In genomic region chr2:112626604-112627059, GRCh38 we compare ENCODE assay signal across 8 cellular contexts. TPM values are rescaled to one million over a fixed set of nuclear protein-coding genes. Genes with fewer than 3 reads are reported as not detected.
A peak's percentile ranks its signal among the peaks of the same experiment; 100 is the strongest.
DNase-seq lines count a peak whose midpoint lies in the region; ATAC-seq, FAIRE-seq and TF ChIP-seq lines count a peak whose summit lies in the region.

No MANE protein-coding gene starts in this region.

- H3K36me3 ChIP-seq in neutrophil = no peaks in the 10 kb centered on the region
- no peaks in the 10 kb centered on the region for H3K36me3 ChIP-seq in thoracic aorta

- H3K9me3 ChIP-seq in neutrophil (no peaks in the 10 kb centered on the region), thoracic aorta (no peaks in the 10 kb centered on the region)

- peak; percentile 89 for TF ChIP-seq CTCF in fibroblast of pulmonary artery (IDR thresholded peaks at IDR 0.05; ENCODE audit: low read length, missing control alignments)
- TF ChIP-seq CTCF in neutrophil (IDR thresholded peaks at IDR 0.05) = peak; percentile 77
- TF ChIP-seq CTCF in thoracic aorta (IDR thresholded peaks at IDR 0.05) = peak; percentile 71

- H3K27ac ChIP-seq in neutrophil = peak overlapping the region; percentile 82
- H3K27ac ChIP-seq in thoracic aorta = peak overlapping the region; percentile 71 to 88

- H3K4me3 ChIP-seq in fibroblast of pulmonary artery (replicated peaks; ENCODE audit: low read depth, low read length) = peak overlapping the region; percentile 26
- peak overlapping the region; percentile 53 to 56 for H3K4me3 ChIP-seq in neutrophil (ENCODE audit: low read depth in 1 of 2, low read length in 1 of 2)
- H3K4me3 ChIP-seq in thoracic aorta = peak overlapping the region; percentile 59

- H3K27me3 ChIP-seq in neutrophil (no peaks in the 10 kb centered on the region), thoracic aorta (replicated peaks; ENCODE audit: insufficient read depth) (no peaks in the 10 kb centered on the region)

- FAIRE-seq in RCC 7860 (lab: Jason Lieb, UNC) = no peak

- peak; percentile 61 for DNase-seq in ELF-1 (ENCODE audit: low read depth, low spot score)
- peak; percentile 93 for DNase-seq in HS-27A (ENCODE audit: low read depth)
- peak; percentile 62 for DNase-seq in RCC 7860 (ENCODE audit: low spot score)
- peak; percentile 84 for DNase-seq in activated effector memory CD4-positive, alpha-beta T cell treated with anti-CD3 and anti-CD28 coated beads, Interleukin-2, amount 50 U/mL, for 16 hours
- peak; percentile 79 for DNase-seq in fibroblast of pulmonary artery (ENCODE audit: low read depth)
- DNase-seq in thoracic aorta (ENCODE audit: low spot score) = no peak
- DNase-seq in cortex of kidney (lab: John Stamatoyannopoulos, UW) = no peak

- H3K4me1 ChIP-seq in neutrophil (ENCODE audit: control insufficient read depth in 1 of 2, insufficient read depth in 1 of 2, low read depth in 1 of 2, low read length in 1 of 2) = peaks cover 42 to 45% of the 10 kb centered on the region in 2 experiments
- H3K4me1 ChIP-seq in thoracic aorta (ENCODE audit: control insufficient read depth in 1 of 2, low read depth in 2 of 2) = peaks cover 28 to 30% of the 10 kb centered on the region in 2 donors

- ATAC-seq in thoracic aorta (ENCODE audit: insufficient number of reproducible peaks, low FRiP score, low read depth) = peak; percentile 38

RNA-seq across cellular contexts. Expression of gene SLC20A1, which starts 19.1 kb away (rescaled TPM):
- total RNA-seq in thoracic aorta = 100 to 1,000 TPM in 1 of 2 donors, 10 to 100 TPM in 1; 62.3 to 146 TPM

RNA-seq across cellular contexts. Expression of gene CHCHD5, which starts 42.2 kb away (rescaled TPM):
- total RNA-seq in thoracic aorta = 1 to 10 TPM; 6.8 to 8.3 TPM

Comparison
In these comparisons a context has a peak if more than half of its experiments do, and no peak if none do; other contexts are left out.
1. DNase-seq: peak in ELF-1 (single experiment), HS-27A (single experiment), RCC 7860 (single experiment), activated effector memory CD4-positive, alpha-beta T cell treated with anti-CD3 and anti-CD28 coated beads, Interleukin-2, amount 50 U/mL, for 16 hours (single experiment) and fibroblast of pulmonary artery (single experiment); none in thoracic aorta (single experiment) and cortex of kidney (single experiment).
2. Peak in every context shown above with its lines, with median percentiles within 50 percentile points of each other: H3K4me3 ChIP-seq and CTCF ChIP-seq.